ENCODE assay signal across 8 cellular contexts in genomic region chr2:174248998-174249592, GRCh38. TPM values are rescaled to one million over a fixed set of nuclear protein-coding genes. Genes with fewer than 3 reads are reported as not detected.
A peak's percentile ranks its signal among the peaks of the same experiment; 100 is the strongest.
DNase-seq lines count a peak whose midpoint lies in the region; ATAC-seq, FAIRE-seq and TF ChIP-seq lines count a peak whose summit lies in the region.

No MANE protein-coding gene starts in this region.

- H3K27ac ChIP-seq in SK-N-MC, result peak overlapping the region; percentile 42; the same call in 1 of the 2 replicates
- peak overlapping the region; percentile 81 to 88 (median 84) for H3K27ac ChIP-seq in sigmoid colon

- H3K9ac ChIP-seq in SK-N-MC (ENCODE audit: insufficient read length), result peak overlapping the region; percentile 84

- ATAC-seq in GM19023 (IDR thresholded peaks at IDR 0.05; ENCODE audit: unreplicated experiment) (no peak), GM21390 (IDR thresholded peaks at IDR 0.05; ENCODE audit: unreplicated experiment) (no peak)

- peak; percentile 39 for FAIRE-seq in GM19239 (lab: Jason Lieb, UNC)

- no peaks in the 10 kb centered on the region for H3K9me3 ChIP-seq in SK-N-MC (ENCODE audit: low read depth, low read length)
- no peaks in the 10 kb centered on the region for H3K9me3 ChIP-seq in sigmoid colon

- H3K4me3 ChIP-seq in SK-N-MC (peak overlapping the region; percentile 78), fibroblast of pulmonary artery (replicated peaks; ENCODE audit: low read depth, low read length) (peak overlapping the region; percentile 82), sigmoid colon (peak overlapping the region; percentile 72 to 84 (median 78))

- peaks cover 22% of the 10 kb centered on the region for H3K36me3 ChIP-seq in SK-N-MC (ENCODE audit: insufficient read depth, low read length)
- H3K36me3 ChIP-seq in sigmoid colon, result no peaks in the 10 kb centered on the region

- no peaks in the 10 kb centered on the region for H3K27me3 ChIP-seq in sigmoid colon

- no peak for TF ChIP-seq POLR2A in sigmoid colon (IDR thresholded peaks at IDR 0.05)

- WGBS in sigmoid colon, 2 donors, result 61 to 63% methylated on average over 16 of the region's 16 CpGs

- TF ChIP-seq EP300 in sigmoid colon (IDR thresholded peaks at IDR 0.05), result no peak

- intact Hi-C loops in sigmoid colon (cut with DNase I), result loop anchor here (5.0 kb wide), 2 partner anchors 88 to 282 kb away; partner anchors contain the start of gene SP3

- DNase-seq in GM19239 (ENCODE audit: insufficient read length, low spot score) (no peak), SK-N-MC (ENCODE audit: low read depth, low spot score) (no peak), fibroblast of pulmonary artery (ENCODE audit: low read depth) (no peak), sigmoid colon (no peak), iPS-NIHi7 (ENCODE audit: extremely low spot score) (no peak)
- DNase-seq in activated effector memory CD4-positive, alpha-beta T cell treated with anti-CD3 and anti-CD28 coated beads, Interleukin-2, amount 50 U/mL, for 16 hours, result no peak

- TF ChIP-seq CTCF in fibroblast of pulmonary artery (IDR thresholded peaks at IDR 0.05; ENCODE audit: low read length, missing control alignments), result no peak
- no peak for TF ChIP-seq CTCF in sigmoid colon (IDR thresholded peaks at IDR 0.05)

- peaks cover 0 to 19% (median 9%) of the 10 kb centered on the region in 4 donors for H3K4me1 ChIP-seq in sigmoid colon

RNA-seq across cellular contexts. Expression of gene OLA1, which starts 0.8 kb away (rescaled TPM):
- total RNA-seq in sigmoid colon, result 10 to 100 TPM; 51.5 to 67.6 (median 54.4) TPM
- polyA plus RNA-seq in sigmoid colon, result 10 to 100 TPM; 72.1 to 99.6 (median 82.9) TPM
